In the genomic region with DNA sequence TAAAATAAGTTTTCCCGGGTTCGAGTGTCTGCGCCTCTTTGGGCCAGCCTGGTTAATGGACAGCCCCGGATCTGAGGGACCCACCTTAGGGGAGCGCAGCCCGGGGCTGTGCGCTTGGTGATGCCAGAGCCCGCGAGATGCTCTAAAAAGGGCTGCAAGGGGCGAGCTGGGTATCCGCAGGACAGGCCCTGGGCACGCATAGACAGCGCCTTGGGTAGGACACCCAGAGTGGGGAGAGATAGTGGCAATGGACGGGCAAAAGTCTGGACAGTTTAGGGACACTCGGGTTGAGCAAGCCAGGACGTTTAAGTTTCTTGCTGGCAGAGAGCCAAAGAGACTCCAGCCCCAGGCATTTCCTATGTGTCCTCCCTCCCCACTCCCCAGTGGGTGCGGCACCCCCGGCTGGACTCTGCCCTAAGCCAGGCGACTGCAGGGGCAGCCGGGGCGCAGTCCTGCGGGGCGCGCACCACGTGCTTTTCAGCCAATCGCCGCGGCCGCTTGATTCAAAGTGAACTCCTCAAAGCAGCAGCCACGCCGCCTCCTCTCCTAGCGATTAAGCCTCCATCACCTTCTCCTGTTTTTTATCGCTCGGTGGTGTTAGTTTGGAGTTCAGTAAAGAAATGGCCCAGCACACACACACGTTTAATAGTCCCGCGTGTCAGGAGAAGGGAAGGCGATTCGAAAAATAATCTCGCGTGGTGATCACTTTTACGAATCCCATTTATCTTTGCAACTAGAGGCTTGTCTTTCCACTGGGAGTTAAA, we compare ENCODE assay signal across 1 cellular context.
TF ChIP-seq lines count a peak whose summit lies in the region.

No MANE protein-coding gene starts in this region.

TF ChIP-seq in IMR-90, 13 proteins besides CTCF, POLR2A, EP300 and RAD21:
- TF ChIP-seq, protein P1, sequence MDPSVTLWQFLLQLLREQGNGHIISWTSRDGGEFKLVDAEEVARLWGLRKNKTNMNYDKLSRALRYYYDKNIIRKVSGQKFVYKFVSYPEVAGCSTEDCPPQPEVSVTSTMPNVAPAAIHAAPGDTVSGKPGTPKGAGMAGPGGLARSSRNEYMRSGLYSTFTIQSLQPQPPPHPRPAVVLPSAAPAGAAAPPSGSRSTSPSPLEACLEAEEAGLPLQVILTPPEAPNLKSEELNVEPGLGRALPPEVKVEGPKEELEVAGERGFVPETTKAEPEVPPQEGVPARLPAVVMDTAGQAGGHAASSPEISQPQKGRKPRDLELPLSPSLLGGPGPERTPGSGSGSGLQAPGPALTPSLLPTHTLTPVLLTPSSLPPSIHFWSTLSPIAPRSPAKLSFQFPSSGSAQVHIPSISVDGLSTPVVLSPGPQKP (IDR thresholded peaks at IDR 0.05; ENCODE audit: borderline replicate concordance, low read depth, low read length) = no peak
- TF ChIP-seq CEBPB (IDR thresholded peaks at IDR 0.05; ENCODE audit: low read depth, low read length) (no peak), NFE2L2 (IDR thresholded peaks at IDR 0.05; ENCODE audit: low read depth, low read length) (no peak), MAFK (IDR thresholded peaks at IDR 0.05; ENCODE audit: low read depth, low read length) (no peak), FOS (IDR thresholded peaks at IDR 0.05; ENCODE audit: low read depth, low read length) (no peak), MXI1 (IDR thresholded peaks at IDR 0.05; ENCODE audit: borderline replicate concordance, low read depth, low read length) (peak; percentile 57; the same call in 1 of the 2 replicates), SMC3 (IDR thresholded peaks at IDR 0.05; ENCODE audit: low read depth, low read length) (no peak), MAZ (IDR thresholded peaks at IDR 0.05; ENCODE audit: borderline replicate concordance, low read depth, low read length) (no peak), BHLHE40 (IDR thresholded peaks at IDR 0.05; ENCODE audit: low read depth, low read length) (no peak), CHD1 (IDR thresholded peaks at IDR 0.05; ENCODE audit: low read depth, low read length) (no peak), RCOR1 (IDR thresholded peaks at IDR 0.05; ENCODE audit: insufficient replicate concordance, low read length) (no peak), RFX5 (IDR thresholded peaks at IDR 0.05; ENCODE audit: low read depth, low read length) (no peak)
- TF ChIP-seq, protein P2, sequence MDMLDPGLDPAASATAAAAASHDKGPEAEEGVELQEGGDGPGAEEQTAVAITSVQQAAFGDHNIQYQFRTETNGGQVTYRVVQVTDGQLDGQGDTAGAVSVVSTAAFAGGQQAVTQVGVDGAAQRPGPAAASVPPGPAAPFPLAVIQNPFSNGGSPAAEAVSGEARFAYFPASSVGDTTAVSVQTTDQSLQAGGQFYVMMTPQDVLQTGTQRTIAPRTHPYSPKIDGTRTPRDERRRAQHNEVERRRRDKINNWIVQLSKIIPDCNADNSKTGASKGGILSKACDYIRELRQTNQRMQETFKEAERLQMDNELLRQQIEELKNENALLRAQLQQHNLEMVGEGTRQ (IDR thresholded peaks at IDR 0.05; ENCODE audit: low read depth, low read length) = peak; percentile 81
